ENCODE assay signal across 15 cellular contexts in genomic region chr11:59787255-59787588, GRCh38. TPM values are rescaled to one million over a fixed set of nuclear protein-coding genes. Genes with fewer than 3 reads are reported as not detected.
DNase-seq lines count a peak whose midpoint lies in the region; ATAC-seq and TF ChIP-seq lines count a peak whose summit lies in the region.
"Had no signal": no experiment of that assay in that cellular context is flagged by ENCODE, and none has a peak within 500 bp of the region (broad histone marks: within the 10 kb centered on the region; RNA-seq: fewer than 3 reads in every experiment).

No MANE protein-coding gene starts in this region.

- H3K9me3 ChIP-seq in mucosa of rectum (ENCODE audit: control insufficient read depth in 2 of 2, low read length in 2 of 2), result no peaks in the 10 kb centered on the region
- H3K9me3 ChIP-seq in testis, result no peaks in the 10 kb centered on the region
- H3K9me3 ChIP-seq: thyroid gland had no signal

- H3K27me3 ChIP-seq in mucosa of rectum (ENCODE audit: control insufficient read depth in 2 of 2, insufficient read depth in 2 of 2, low read length in 2 of 2) (no peaks in the 10 kb centered on the region), testis (no peaks in the 10 kb centered on the region)
- H3K27me3 ChIP-seq: neural progenitor cell, thyroid gland had no signal

- peak overlapping the region; percentile 23 for H3K27ac ChIP-seq in cingulate gyrus (ENCODE audit: low read depth, low read length)
- peak overlapping the region; percentile 80 to 84 for H3K27ac ChIP-seq in mucosa of rectum (ENCODE audit: low read depth in 2 of 2, low read length in 2 of 2)
- H3K27ac ChIP-seq in urinary bladder (ENCODE audit: low read depth), result peak overlapping the region; percentile 66
- no peak overlapping the region for H3K27ac ChIP-seq in testis
- H3K27ac ChIP-seq: neural progenitor cell had no signal

- no peak for TF ChIP-seq POLR2A in testis (IDR thresholded peaks at IDR 0.05)

- intact Hi-C loops in left cardiac atrium (cut with DNase I) (no loop called here), cardiac septum (cut with DNase I) (no loop called here), testis (cut with DNase I; ENCODE audit: low total_unique reads) (no loop called here)

- peaks cover 31 to 43% of the 10 kb centered on the region in 2 donors for H3K36me3 ChIP-seq in mucosa of rectum (ENCODE audit: control insufficient read depth in 2 of 2, insufficient read depth in 2 of 2, low read length in 2 of 2)
- no peaks in the 10 kb centered on the region for H3K36me3 ChIP-seq in urinary bladder (ENCODE audit: insufficient read depth)
- no peaks in the 10 kb centered on the region for H3K36me3 ChIP-seq in testis (ENCODE audit: low read depth, missing control alignments)
- H3K36me3 ChIP-seq: neural progenitor cell had no signal

- peak; percentile 55 to 57 for ATAC-seq in left cardiac atrium

- H3K4me3 ChIP-seq in mucosa of rectum (ENCODE audit: low read length in 2 of 2), result peak overlapping the region in 1 of 2 donors; percentile 34
- H3K4me3 ChIP-seq in urinary bladder (ENCODE audit: low read depth, low read length), result no peak overlapping the region
- H3K4me3 ChIP-seq in testis, result no peak overlapping the region
- H3K4me3 ChIP-seq: neural progenitor cell, thyroid gland had no signal

- TF ChIP-seq CTCF in testis (IDR thresholded peaks at IDR 0.05), result no peak

- H3K9ac ChIP-seq in mucosa of rectum (ENCODE audit: low read depth in 1 of 2, low read length in 2 of 2), result peak overlapping the region in 1 of 2 donors; percentile 25
- H3K9ac ChIP-seq: neural progenitor cell had no signal

- H3K4me1 ChIP-seq in mucosa of rectum (ENCODE audit: control insufficient read depth in 2 of 2, insufficient read depth in 2 of 2, low read length in 2 of 2), result peaks cover 11 to 13% of the 10 kb centered on the region in 2 donors
- no peaks in the 10 kb centered on the region for H3K4me1 ChIP-seq in urinary bladder (ENCODE audit: insufficient read depth)
- H3K4me1 ChIP-seq in testis, result no peaks in the 10 kb centered on the region
- H3K4me1 ChIP-seq: neural progenitor cell had no signal

- DNase-seq in left cardiac atrium (no peak), cardiac septum (ENCODE audit: low spot score) (no peak), SW 1271 (lab: John Stamatoyannopoulos, UW) (no peak), DMS53 treated with DMSO at 0.1 percent for 48 hours (lab: John Stamatoyannopoulos, UW; ENCODE audit: unreplicated experiment) (no peak), testis (no peak)
- DNase-seq: activated T-cell treated with anti-CD3 and anti-CD28 coated beads for 4 hours; immature natural killer cell; stimulated activated CD4-positive, alpha-beta T cell treated with anti-CD3 and anti-CD28 coated beads, Interleukin-12 subunit alpha, Interleukin-12 subunit beta, amount 100 ng/mL, for 4 hours had no signal

- WGBS in urinary bladder, result 77% methylated on average over 4 of the region's 4 CpGs
- WGBS in testis, 2 donors, result 76 to 91% methylated on average over 4 of the region's 4 CpGs

RNA-seq across cellular contexts. Expression of gene MRPL16, which starts 23.4 kb away (rescaled TPM):
- total RNA-seq in left cardiac atrium (10 to 100 TPM; 61.2 to 70.4 TPM), cardiac septum (64.7 TPM), urinary bladder (24.0 TPM), testis (100 to 1,000 TPM in 1 of 2 donors, 10 to 100 TPM in 1; 87.9 to 103 TPM)
- polyA plus RNA-seq in urinary bladder (49.9 TPM), testis (ENCODE audit: insufficient read depth, low read depth, low replicate concordance) (65.8 TPM)

RNA-seq across cellular contexts. Expression of gene STX3, which starts 32.0 kb away (rescaled TPM):
- 10 to 100 TPM; 10.6 to 14.1 TPM for total RNA-seq in left cardiac atrium
- total RNA-seq in cardiac septum, result 10.0 TPM
- total RNA-seq in urinary bladder, result 11.9 TPM
- polyA plus RNA-seq in urinary bladder, result 14.2 TPM
- total RNA-seq in testis, result 100 to 1,000 TPM in 1 of 2 donors, 10 to 100 TPM in 1; 94.3 to 103 TPM
- polyA plus RNA-seq in testis (ENCODE audit: insufficient read depth, low read depth, low replicate concordance), result 25.3 TPM

RNA-seq across cellular contexts. Expression of gene CBLIF, which starts 58.1 kb away (rescaled TPM):
- total RNA-seq in left cardiac atrium (not detected), cardiac septum (not detected), urinary bladder (not detected), testis (under 1 TPM in 1 of 2 donors, not detected in 1; 0.37 TPM)
- polyA plus RNA-seq in urinary bladder (not detected), testis (ENCODE audit: insufficient read depth, low read depth, low replicate concordance) (0.54 TPM)
- total RNA-seq: frontal cortex, LHCN-M2, thyroid gland had no signal
- polyA plus RNA-seq: immature natural killer cell had no signal

Comparison
In these comparisons a context has a peak if more than half of its experiments do, and no peak if none do; other contexts are left out.
1. H3K27ac ChIP-seq: peak in cingulate gyrus (single experiment), mucosa of rectum (2 of 2) and urinary bladder (single experiment); none in testis (0 of 2).